ENCODE assay signal across 13 cellular contexts in genomic region chr21:46122241-46122671, GRCh38. TPM values are rescaled to one million over a fixed set of nuclear protein-coding genes. Genes with fewer than 3 reads are reported as not detected.
A peak's percentile ranks its signal among the peaks of the same experiment; 100 is the strongest.
DNase-seq lines count a peak whose midpoint lies in the region; ATAC-seq, FAIRE-seq and TF ChIP-seq lines count a peak whose summit lies in the region.
"Had no signal": no experiment of that assay in that cellular context is flagged by ENCODE, and none has a peak within 500 bp of the region (broad histone marks: within the 10 kb centered on the region; RNA-seq: fewer than 3 reads in every experiment).

No MANE protein-coding gene starts in this region.

- H2AFZ ChIP-seq in HepG2 (ENCODE audit: low read length) (no peak overlapping the region), astrocyte (ENCODE audit: low read depth, low read length) (no peak overlapping the region)

- CTCF ChIA-PET in HepG2 (lab: Yijun Ruan, JAX; ENCODE audit: low intra/inter-chr PET ratio, low total read pairs) = no interaction called here

- DNase-seq in right lobe of liver (peak in 2 of 3 donors; percentile 42 to 58), HepG2 (ENCODE audit: low spot score) (no peak), astrocyte (ENCODE audit: low read depth) (peak; percentile 92), iris pigment epithelial cell (ENCODE audit: low read depth) (peak; percentile 80), vagina (ENCODE audit: extremely low spot score in 2 of 2) (no peak), psoas muscle (no peak), NCI-H748 (lab: John Stamatoyannopoulos, UW; ENCODE audit: unreplicated experiment) (no peak)
- no peak for DNase-seq in activated CD4-positive, alpha-beta T cell treated with anti-CD3 and anti-CD28 coated beads, Interleukin-2, amount 10 ng/mL, durations not matched to agents 24 days and 14 days
- DNase-seq: CD4-positive, CD25-positive, alpha-beta regulatory T cell; esophagus squamous epithelium had no signal

- no peak overlapping the region for H3K27ac Mint-ChIP-seq in astrocyte (ENCODE audit: unreplicated experiment)
- no peak overlapping the region for H3K27ac Mint-ChIP-seq in activated CD4-positive, alpha-beta T cell treated with anti-CD3 and anti-CD28 coated beads, Interleukin-2, amount 10 ng/mL, durations not matched to agents 24 days and 14 days
- H3K27ac Mint-ChIP-seq: CD4-positive, CD25-positive, alpha-beta regulatory T cell; stimulated activated memory B cell treated with anti-CD40 and anti-IgM and Interleukin-4, amounts not matched to agents 10 μg/mL and 1 μg/mL and 100 μg/mL, for 72 hours had no signal

- in situ Hi-C loops in HepG2 (cut with HindIII; ENCODE audit: extremely low pct_ligation_motif_present, low pct_unique_long_range_greater_than_20kb) = loop anchor here (5.0 kb wide), 1 partner anchor 150 kb away; no protein-coding TSS in a partner anchor

- no peaks in the 10 kb centered on the region for H3K9me3 ChIP-seq in right lobe of liver
- H3K9me3 ChIP-seq in HepG2 (ENCODE audit: low read length) = no peaks in the 10 kb centered on the region
- H3K9me3 ChIP-seq in astrocyte (ENCODE audit: insufficient read depth, low read depth, low read length) = no peaks in the 10 kb centered on the region
- H3K9me3 ChIP-seq in vagina = no peaks in the 10 kb centered on the region
- H3K9me3 ChIP-seq in psoas muscle = no peaks in the 10 kb centered on the region
- H3K9me3 ChIP-seq: esophagus squamous epithelium had no signal

- H3K27ac ChIP-seq in right lobe of liver (no peak overlapping the region), HepG2 (ENCODE audit: extremely low read length, insufficient read depth, low read length) (no peak overlapping the region), astrocyte (ENCODE audit: low read depth, low read length) (peak overlapping the region; percentile 78), vagina (peak overlapping the region; percentile 14), psoas muscle (no peak overlapping the region)

- TF ChIP-seq EP300 in HepG2 (IDR thresholded peaks at IDR 0.05; ENCODE audit: low read depth in 2 of 2, low read length in 2 of 2) (no peak), HepG2 (CRISPR knock-in tag; IDR thresholded peaks at IDR 0.05; ENCODE audit: borderline replicate concordance) (no peak)

- H3K36me3 Mint-ChIP-seq in astrocyte (ENCODE audit: low read depth, unreplicated experiment) = peaks cover 3% of the 10 kb centered on the region
- H3K36me3 Mint-ChIP-seq in activated CD4-positive, alpha-beta T cell treated with anti-CD3 and anti-CD28 coated beads, Interleukin-2, amount 10 ng/mL, durations not matched to agents 24 days and 14 days (ENCODE audit: low read depth) = no peaks in the 10 kb centered on the region
- H3K36me3 Mint-ChIP-seq: CD4-positive, CD25-positive, alpha-beta regulatory T cell; stimulated activated memory B cell treated with anti-CD40 and anti-IgM and Interleukin-4, amounts not matched to agents 10 μg/mL and 1 μg/mL and 100 μg/mL, for 72 hours had no signal

- no peak for ATAC-seq in right lobe of liver
- no peak for ATAC-seq in HepG2
- ATAC-seq in psoas muscle = no peak
- ATAC-seq: stimulated activated memory B cell treated with anti-CD40 and anti-IgM and Interleukin-4, amounts not matched to agents 10 μg/mL and 1 μg/mL and 100 μg/mL, for 72 hours had no signal

- H3K4me3 Mint-ChIP-seq in astrocyte (ENCODE audit: unreplicated experiment) = no peak overlapping the region
- no peak overlapping the region for H3K4me3 Mint-ChIP-seq in activated CD4-positive, alpha-beta T cell treated with anti-CD3 and anti-CD28 coated beads, Interleukin-2, amount 10 ng/mL, durations not matched to agents 24 days and 14 days
- H3K4me3 Mint-ChIP-seq: CD4-positive, CD25-positive, alpha-beta regulatory T cell; stimulated activated memory B cell treated with anti-CD40 and anti-IgM and Interleukin-4, amounts not matched to agents 10 μg/mL and 1 μg/mL and 100 μg/mL, for 72 hours had no signal

- TF ChIP-seq CTCF in right lobe of liver (IDR thresholded peaks at IDR 0.05) (no peak), HepG2 (CRISPR knock-in tag; IDR thresholded peaks at IDR 0.05) (no peak), astrocyte (IDR thresholded peaks at IDR 0.05; ENCODE audit: insufficient read depth, low read depth, low read length) (no peak), vagina (IDR thresholded peaks at IDR 0.05) (no peak), psoas muscle (IDR thresholded peaks at IDR 0.05) (no peak)

- H3K9me3 Mint-ChIP-seq in astrocyte (ENCODE audit: unreplicated experiment) = no peaks in the 10 kb centered on the region
- no peaks in the 10 kb centered on the region for H3K9me3 Mint-ChIP-seq in activated CD4-positive, alpha-beta T cell treated with anti-CD3 and anti-CD28 coated beads, Interleukin-2, amount 10 ng/mL, durations not matched to agents 24 days and 14 days
- H3K9me3 Mint-ChIP-seq: CD4-positive, CD25-positive, alpha-beta regulatory T cell had no signal

- H3K9ac ChIP-seq in HepG2 (ENCODE audit: insufficient read depth, low read depth, low read length) (no peak overlapping the region), astrocyte (ENCODE audit: low read length) (peak overlapping the region; percentile 57)

- H3K4me1 Mint-ChIP-seq in astrocyte (ENCODE audit: low read depth, unreplicated experiment) = peaks cover 4% of the 10 kb centered on the region
- H3K4me1 Mint-ChIP-seq in activated CD4-positive, alpha-beta T cell treated with anti-CD3 and anti-CD28 coated beads, Interleukin-2, amount 10 ng/mL, durations not matched to agents 24 days and 14 days = no peaks in the 10 kb centered on the region
- H3K4me1 Mint-ChIP-seq: CD4-positive, CD25-positive, alpha-beta regulatory T cell; stimulated activated memory B cell treated with anti-CD40 and anti-IgM and Interleukin-4, amounts not matched to agents 10 μg/mL and 1 μg/mL and 100 μg/mL, for 72 hours had no signal

- POLR2A ChIA-PET in HepG2 (lab: Yijun Ruan, JAX) = no interaction called here

- no peak for TF ChIP-seq RAD21 in HepG2 (CRISPR knock-in tag; IDR thresholded peaks at IDR 0.05)

- FAIRE-seq in HepG2 (lab: Jason Lieb, UNC) (no peak), astrocyte (lab: Jason Lieb, UNC) (no peak)
- FAIRE-seq: HTR-8/SVneo had no signal

- H3K4me2 ChIP-seq in HepG2 (ENCODE audit: low read depth, low read length) (no peak overlapping the region), astrocyte (ENCODE audit: low read length) (peak overlapping the region; percentile 42)

- 44% methylated on average over 3 of the region's 12 CpGs for WGBS in right lobe of liver (ENCODE audit: insufficient coverage, low coverage, low lambda C conversion rate, missing lambda C conversion rate)
- WGBS in HepG2 (ENCODE audit: low lambda C conversion rate) = 49% methylated on average over 9 of the region's 12 CpGs
- 85 to 93% (median 86%) methylated on average over 12 of the region's 12 CpGs for WGBS in psoas muscle, 3 donors

- no peaks in the 10 kb centered on the region for H3K27me3 Mint-ChIP-seq in astrocyte (ENCODE audit: low read depth, unreplicated experiment)
- H3K27me3 Mint-ChIP-seq in activated CD4-positive, alpha-beta T cell treated with anti-CD3 and anti-CD28 coated beads, Interleukin-2, amount 10 ng/mL, durations not matched to agents 24 days and 14 days = no peaks in the 10 kb centered on the region
- H3K27me3 Mint-ChIP-seq: CD4-positive, CD25-positive, alpha-beta regulatory T cell had no signal

- H3K27me3 ChIP-seq in right lobe of liver (no peaks in the 10 kb centered on the region), HepG2 (ENCODE audit: control insufficient read depth in 1 of 2, insufficient read depth in 2 of 2, low read length in 2 of 2) (peaks cover 1 to 26% of the 10 kb centered on the region in 2 experiments; a peak in 2 of 5 replicates), astrocyte (ENCODE audit: insufficient read depth, low read length) (no peaks in the 10 kb centered on the region), vagina (no peaks in the 10 kb centered on the region), psoas muscle (ENCODE audit: insufficient read depth in 3 of 3, low read length in 2 of 3) (peaks cover 0 to 9% (median 0%) of the 10 kb centered on the region in 3 donors)
- H3K27me3 ChIP-seq: esophagus squamous epithelium had no signal

- TF ChIP-seq POLR2A in right lobe of liver (IDR thresholded peaks at IDR 0.05) = no peak
- TF ChIP-seq POLR2A in HepG2 (IDR thresholded peaks at IDR 0.05; ENCODE audit: insufficient read depth in 1 of 2, low read depth in 2 of 2, low read length in 2 of 2) = no peak
- TF ChIP-seq POLR2A in vagina (IDR thresholded peaks at IDR 0.05) = no peak

- no peak overlapping the region for H3K4me3 ChIP-seq in right lobe of liver
- no peak overlapping the region for H3K4me3 ChIP-seq in HepG2 (replicated peaks in 1 of 3; ENCODE audit: insufficient read depth in 1 of 3, low read depth in 2 of 3, low read length in 3 of 3)
- no peak overlapping the region for H3K4me3 ChIP-seq in astrocyte (ENCODE audit: insufficient read depth, low read depth, low read length)
- H3K4me3 ChIP-seq in vagina = no peak overlapping the region
- no peak overlapping the region for H3K4me3 ChIP-seq in psoas muscle
- H3K4me3 ChIP-seq: esophagus squamous epithelium had no signal

- H3K79me2 ChIP-seq in HepG2 (ENCODE audit: insufficient read depth, low read length) (no peaks in the 10 kb centered on the region), astrocyte (ENCODE audit: insufficient read depth, low read length) (peaks cover 47% of the 10 kb centered on the region)

- H3K4me1 ChIP-seq in right lobe of liver (no peaks in the 10 kb centered on the region), HepG2 (ENCODE audit: insufficient read depth, low read length) (no peaks in the 10 kb centered on the region), astrocyte (ENCODE audit: insufficient read depth, low read length) (peaks cover 26% of the 10 kb centered on the region), vagina (peaks cover under 1% of the 10 kb centered on the region), psoas muscle (no peaks in the 10 kb centered on the region)
- H3K4me1 ChIP-seq: esophagus squamous epithelium had no signal

- no peaks in the 10 kb centered on the region for H3K36me3 ChIP-seq in right lobe of liver
- H3K36me3 ChIP-seq in HepG2 (replicated peaks in 1 of 2; ENCODE audit: control insufficient read depth in 1 of 2, insufficient read depth in 2 of 2, low read length in 2 of 2) = no peaks in the 10 kb centered on the region
- peaks cover 18% of the 10 kb centered on the region for H3K36me3 ChIP-seq in astrocyte (ENCODE audit: insufficient read depth, low read length)
- H3K36me3 ChIP-seq in vagina = peaks cover 0 to 81% of the 10 kb centered on the region in 2 donors
- peaks cover 0 to 44% of the 10 kb centered on the region in 2 donors for H3K36me3 ChIP-seq in psoas muscle (ENCODE audit: insufficient read depth in 1 of 2, low read depth in 1 of 2)

- intact Hi-C loops in right lobe of liver (cut with DNase I) (no loop called here), HepG2 (cut with micrococcal nuclease; ENCODE audit: unreplicated experiment) (no loop called here), vagina (cut with DNase I) (no loop called here), psoas muscle (cut with DNase I) (no loop called here)
- intact Hi-C loops in activated CD4-positive, alpha-beta T cell treated with anti-CD3 and anti-CD28 coated beads, Interleukin-2, amount 10 ng/mL, durations not matched to agents 24 days and 14 days (cut with micrococcal nuclease) = no loop called here

- no peaks in the 10 kb centered on the region for H4K20me1 ChIP-seq in HepG2 (ENCODE audit: insufficient read depth, low read length)
- peaks cover 86% of the 10 kb centered on the region for H4K20me1 ChIP-seq in astrocyte (ENCODE audit: insufficient read depth, low read length)

- no TSS peak for BruUV-seq in HepG2 (replicated peaks; lab: Mats Ljungman, UMichigan)

RNA-seq across cellular contexts. Expression of gene COL6A2, which starts 24.3 kb away (rescaled TPM):
- 10 to 100 TPM; 17.3 to 81.7 (median 38.4) TPM for total RNA-seq in right lobe of liver
- total RNA-seq in HepG2 (2016; rRNA removed; fragmentation: Illumina TruSeq; extraction: Trizol) = 0.07 and 0.14 TPM in 2 replicates
- total RNA-seq in HepG2 (2016; cell fraction: cytosol; rRNA removed; fragmentation: Illumina TruSeq; extraction: Trizol; ENCODE audit: low read depth) = not detected in 2 replicates
- 0.06 TPM in 1 of 2 replicates, not detected in the other for total RNA-seq in HepG2 (2016; cell fraction: insoluble cytoplasmic fraction; rRNA removed; fragmentation: Illumina TruSeq; extraction: Trizol)
- not detected in 2 replicates for total RNA-seq in HepG2 (2016; cell fraction: membrane; rRNA removed; fragmentation: Illumina TruSeq; extraction: Trizol)
- 0.13 and 0.22 TPM in 2 replicates for total RNA-seq in HepG2 (2016; cell fraction: nucleus; rRNA removed; fragmentation: Illumina TruSeq; extraction: Trizol)
- 0.41 and 1.6 TPM in 2 replicates for polyA plus RNA-seq in HepG2 (2011; rRNA removed)
- 0.27 and 0.31 TPM in 2 replicates for polyA plus RNA-seq in HepG2 (2011; cell fraction: cytosol; rRNA removed)
- 8.5 and 10.4 TPM in 2 replicates for polyA plus RNA-seq in HepG2 (2011; cell fraction: nucleus; rRNA removed)
- 0.36 and 0.81 TPM in 2 replicates for polyA plus RNA-seq in HepG2 (2012)
- polyA plus RNA-seq in HepG2 (2016; cell fraction: cytosol; fragmentation: Illumina TruSeq; extraction: Trizol; ENCODE audit: low read depth) = not detected in 2 replicates
- not detected in 2 replicates for polyA plus RNA-seq in HepG2 (2016; cell fraction: insoluble cytoplasmic fraction; fragmentation: Illumina TruSeq; extraction: Trizol; ENCODE audit: low read depth)
- polyA plus RNA-seq in HepG2 (2016; cell fraction: membrane; fragmentation: Illumina TruSeq; extraction: Trizol; ENCODE audit: low read depth) = not detected in 2 replicates
- polyA plus RNA-seq in HepG2 (2016; cell fraction: nucleus; fragmentation: Illumina TruSeq; extraction: Trizol; ENCODE audit: insufficient read depth, low read depth) = 0.48 and 0.69 TPM in 2 replicates
- 0.44 TPM in 1 of 2 replicates, not detected in the other for polyA minus RNA-seq in HepG2 (2011; rRNA and poly(A)+ RNA removed; ENCODE audit: low replicate concordance)
- not detected in 2 replicates for polyA minus RNA-seq in HepG2 (2011; cell fraction: cytosol; rRNA and poly(A)+ RNA removed)
- polyA minus RNA-seq in HepG2 (2011; cell fraction: nucleus; rRNA and poly(A)+ RNA removed) = 0.52 and 1.2 TPM in 2 replicates
- total RNA-seq in astrocyte = 120 and 194 TPM in 2 replicates
- 535 TPM for total RNA-seq in vagina
- 2.0 and 2.3 TPM in 2 replicates for total RNA-seq in activated CD4-positive, alpha-beta T cell treated with anti-CD3 and anti-CD28 coated beads, Interleukin-2, amount 10 ng/mL, durations not matched to agents 24 days and 14 days
- 100 to 1,000 TPM in 2 of 4 donors, 10 to 100 TPM in 2; 56.2 to 122 (median 90.4) TPM for total RNA-seq in psoas muscle
- 10 to 100 TPM; 29.8 to 58.8 (median 47.1) TPM for polyA plus RNA-seq in psoas muscle

RNA-seq across cellular contexts. Expression of gene FTCD, which starts 33.1 kb away (rescaled TPM):
- total RNA-seq in right lobe of liver (100 to 1,000 TPM; 141 to 668 (median 417) TPM), HepG2 (2016; rRNA removed; fragmentation: Illumina TruSeq; extraction: Trizol) (78.5 and 105 TPM in 2 replicates), astrocyte (1.9 and 2.0 TPM in 2 replicates), vagina (not detected), psoas muscle (1 to 10 TPM in 1 of 4 donors, under 1 TPM in 1, not detected in 2; 0.16 to 2.0 TPM)
- total RNA-seq in HepG2 (2016; cell fraction: cytosol; rRNA removed; fragmentation: Illumina TruSeq; extraction: Trizol; ENCODE audit: low read depth) = 13.1 and 13.2 TPM in 2 replicates
- total RNA-seq in HepG2 (2016; cell fraction: insoluble cytoplasmic fraction; rRNA removed; fragmentation: Illumina TruSeq; extraction: Trizol) = 61.2 and 115 TPM in 2 replicates
- total RNA-seq in HepG2 (2016; cell fraction: membrane; rRNA removed; fragmentation: Illumina TruSeq; extraction: Trizol) = 21.0 and 27.4 TPM in 2 replicates
- total RNA-seq in HepG2 (2016; cell fraction: nucleus; rRNA removed; fragmentation: Illumina TruSeq; extraction: Trizol) = 94.5 and 110 TPM in 2 replicates
- polyA plus RNA-seq in HepG2 (2011; rRNA removed) (75.7 and 112 TPM in 2 replicates), psoas muscle (under 1 TPM in 2 of 3 donors, not detected in 1; 0.03 to 0.09 TPM)
- 34.7 and 61.2 TPM in 2 replicates for polyA plus RNA-seq in HepG2 (2011; cell fraction: cytosol; rRNA removed)
- polyA plus RNA-seq in HepG2 (2011; cell fraction: nucleus; rRNA removed) = 656 and 751 TPM in 2 replicates
- polyA plus RNA-seq in HepG2 (2012) = 108 and 140 TPM in 2 replicates
- 11.0 and 12.4 TPM in 2 replicates for polyA plus RNA-seq in HepG2 (2016; cell fraction: cytosol; fragmentation: Illumina TruSeq; extraction: Trizol; ENCODE audit: low read depth)
- polyA plus RNA-seq in HepG2 (2016; cell fraction: insoluble cytoplasmic fraction; fragmentation: Illumina TruSeq; extraction: Trizol; ENCODE audit: low read depth) = 47.9 and 52.0 TPM in 2 replicates
- 11.9 and 17.7 TPM in 2 replicates for polyA plus RNA-seq in HepG2 (2016; cell fraction: membrane; fragmentation: Illumina TruSeq; extraction: Trizol; ENCODE audit: low read depth)
- 369 and 379 TPM in 2 replicates for polyA plus RNA-seq in HepG2 (2016; cell fraction: nucleus; fragmentation: Illumina TruSeq; extraction: Trizol; ENCODE audit: insufficient read depth, low read depth)
- polyA minus RNA-seq in HepG2 (2011; rRNA and poly(A)+ RNA removed; ENCODE audit: low replicate concordance) = 0.42 and 84.7 TPM in 2 replicates
- 33.3 and 39.2 TPM in 2 replicates for polyA minus RNA-seq in HepG2 (2011; cell fraction: cytosol; rRNA and poly(A)+ RNA removed)
- 93.9 and 118 TPM in 2 replicates for polyA minus RNA-seq in HepG2 (2011; cell fraction: nucleus; rRNA and poly(A)+ RNA removed)
- 0.30 and 0.43 TPM in 2 replicates for total RNA-seq in activated CD4-positive, alpha-beta T cell treated with anti-CD3 and anti-CD28 coated beads, Interleukin-2, amount 10 ng/mL, durations not matched to agents 24 days and 14 days
- total RNA-seq: CD4-positive, CD25-positive, alpha-beta regulatory T cell; esophagus squamous epithelium; lung microvascular endothelial cell had no signal

Comparison
In these comparisons a context has a peak if more than half of its experiments do, and no peak if none do; other contexts are left out.
1. DNase-seq: peak in right lobe of liver (2 of 3), astrocyte (single experiment) and iris pigment epithelial cell (single experiment); none in HepG2 (single experiment), vagina (0 of 2), activated CD4-positive, alpha-beta T cell treated with anti-CD3 and anti-CD28 coated beads, Interleukin-2, amount 10 ng/mL, durations not matched to agents 24 days and 14 days (single experiment), psoas muscle (0 of 2) and NCI-H748 (single experiment).
2. H3K27ac ChIP-seq: peak in astrocyte (single experiment) and vagina (single experiment); none in right lobe of liver (0 of 3), HepG2 (single experiment) and psoas muscle (single experiment).